ENCODE assay signal across 20 cellular contexts in the genomic region with DNA sequence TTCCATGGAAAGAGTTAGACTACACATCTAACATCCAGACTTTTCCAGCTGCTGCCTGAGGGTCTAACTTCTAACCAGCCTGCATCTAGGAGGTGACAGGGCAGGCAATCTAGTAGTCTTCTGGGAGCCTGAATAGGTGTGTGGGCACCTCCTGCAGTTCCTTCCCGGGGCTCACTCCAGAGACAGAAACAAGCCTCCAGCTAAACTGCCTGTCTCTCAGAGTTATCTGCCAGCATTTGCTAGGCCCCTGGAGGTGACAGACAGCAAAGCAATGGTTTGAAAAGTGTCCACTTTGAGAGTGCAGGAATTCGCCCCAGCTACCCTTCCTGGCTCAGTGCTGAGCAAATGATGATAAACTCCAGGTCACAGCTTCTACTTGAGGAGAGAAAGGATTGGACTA.
DNase-seq lines count a peak whose midpoint lies in the region; ATAC-seq and TF ChIP-seq lines count a peak whose summit lies in the region.
"Had no signal": no experiment of that assay in that cellular context is flagged by ENCODE, and none has a peak within 500 bp of the region (broad histone marks: within the 10 kb centered on the region; RNA-seq: fewer than 3 reads in every experiment).

No MANE protein-coding gene starts in this region.

- H3K4me1 Mint-ChIP-seq in endodermal cell, result peaks cover 6% of the 10 kb centered on the region
- H3K4me1 Mint-ChIP-seq: B cell had no signal

- no peak overlapping the region for H2BK120ac ChIP-seq in mesendoderm (ENCODE audit: low read depth, low read length)

- no peak overlapping the region for H3K23ac ChIP-seq in mesendoderm (ENCODE audit: low read length)

- no peak for ATAC-seq in left cardiac atrium
- ATAC-seq: A549; CD8-positive, alpha-beta T cell; GM12878 had no signal

- no peaks in the 10 kb centered on the region for H3K4me1 ChIP-seq in cardiac muscle cell (ENCODE audit: low read depth)
- H3K4me1 ChIP-seq in endodermal cell (ENCODE audit: control insufficient read depth, insufficient read depth, low read length), result no peaks in the 10 kb centered on the region
- no peaks in the 10 kb centered on the region for H3K4me1 ChIP-seq in mesendoderm (ENCODE audit: control insufficient read depth, low read depth, low read length)
- no peaks in the 10 kb centered on the region for H3K4me1 ChIP-seq in effector memory CD4-positive, alpha-beta T cell (ENCODE audit: control insufficient read depth, insufficient read depth, low read length, poor library complexity, severe bottlenecking)
- H3K4me1 ChIP-seq: A549; BLaER1 treated with 17β-estradiol and CSF1 and Interleukin-3, amounts not matched to agents 10 nM and 100 nM; Caco-2 had no signal

- H3K9me3 ChIP-seq in cardiac muscle cell (ENCODE audit: low read depth) (no peaks in the 10 kb centered on the region), endodermal cell (ENCODE audit: control insufficient read depth, low read length) (peaks cover 16% of the 10 kb centered on the region)
- no peaks in the 10 kb centered on the region for H3K9me3 ChIP-seq in effector memory CD4-positive, alpha-beta T cell (ENCODE audit: control insufficient read depth, low read length)
- H3K9me3 ChIP-seq: A549, Caco-2 had no signal

- no peaks in the 10 kb centered on the region for H3K79me1 ChIP-seq in mesendoderm (ENCODE audit: low read length)

- peak overlapping the region; percentile 44 for H3K27ac Mint-ChIP-seq in endodermal cell
- H3K27ac Mint-ChIP-seq: B cell; CD4-positive, alpha-beta T cell; CD8-positive, alpha-beta T cell had no signal

- H3K4ac ChIP-seq in mesendoderm (ENCODE audit: low read depth, low read length), result no peak overlapping the region

- H3K27me3 Mint-ChIP-seq in endodermal cell (ENCODE audit: insufficient read depth), result no peaks in the 10 kb centered on the region

- TF ChIP-seq CTCF in cardiac muscle cell (IDR thresholded peaks at IDR 0.05; ENCODE audit: low read depth, low read length) (no peak), endodermal cell (conservative IDR thresholded peaks at IDR 0.05) (peak; percentile 36)

- no peak overlapping the region for H4K5ac ChIP-seq in mesendoderm (ENCODE audit: low read length)

- no peaks in the 10 kb centered on the region for H3K79me2 ChIP-seq in mesendoderm (ENCODE audit: control insufficient read depth, insufficient read depth, low read length)

- no peak overlapping the region for H3K18ac ChIP-seq in mesendoderm (ENCODE audit: low read length)

- H3K9me3 Mint-ChIP-seq in endodermal cell, result peaks cover 44% of the 10 kb centered on the region

- intact Hi-C loops in left cardiac atrium (cut with DNase I), result no loop called here

- DNase-seq in cardiac muscle cell (ENCODE audit: low read depth in 1 of 2, low spot score in 1 of 2) (peak in 1 of 2 donors; percentile 34), left cardiac atrium (no peak), ELF-1 (ENCODE audit: low read depth, low spot score) (peak; percentile 28), endodermal cell (peak; percentile 57), mesendoderm (peak; percentile 60), HUDEP-2 (lab: John Stamatoyannopoulos, UW; ENCODE audit: unreplicated experiment in 76 of 76) (no peak)
- no peak for DNase-seq in effector memory CD4-positive, alpha-beta T cell
- DNase-seq: AML-193; Caco-2; Calu3; CD4-positive, alpha-beta T cell; CD8-positive, alpha-beta T cell; DMS79 treated with DMSO at 0.1 percent for 48 hours; GDM1 had no signal

- no peaks in the 10 kb centered on the region for H3K27me3 ChIP-seq in cardiac muscle cell
- no peaks in the 10 kb centered on the region for H3K27me3 ChIP-seq in endodermal cell (ENCODE audit: control insufficient read depth, insufficient read depth, low read length, poor library complexity, severe bottlenecking)
- no peaks in the 10 kb centered on the region for H3K27me3 ChIP-seq in mesendoderm (ENCODE audit: insufficient read depth, low read length, poor library complexity)
- H3K27me3 ChIP-seq in effector memory CD4-positive, alpha-beta T cell (replicated peaks; ENCODE audit: control insufficient read depth, insufficient read depth, low read length, poor library complexity, severe bottlenecking), result peaks cover 3% of the 10 kb centered on the region
- H3K27me3 ChIP-seq: BLaER1 treated with 17β-estradiol and CSF1 and Interleukin-3, amounts not matched to agents 10 nM and 100 nM had no signal

- no peak overlapping the region for H3K4me3 Mint-ChIP-seq in endodermal cell
- H3K4me3 Mint-ChIP-seq: B cell; CD4-positive, alpha-beta T cell; CD8-positive, alpha-beta T cell had no signal

- no peak overlapping the region for H3K56ac ChIP-seq in mesendoderm (ENCODE audit: low read length)

- H3K36me3 Mint-ChIP-seq in endodermal cell (ENCODE audit: low read depth), result peaks cover 42% of the 10 kb centered on the region
- H3K36me3 Mint-ChIP-seq: CD8-positive, alpha-beta T cell had no signal

- H3K36me3 ChIP-seq in cardiac muscle cell, result no peaks in the 10 kb centered on the region
- no peaks in the 10 kb centered on the region for H3K36me3 ChIP-seq in endodermal cell (ENCODE audit: control insufficient read depth, insufficient read depth, low read length)
- H3K36me3 ChIP-seq in mesendoderm (ENCODE audit: control insufficient read depth, insufficient read depth, low read length), result no peaks in the 10 kb centered on the region
- no peaks in the 10 kb centered on the region for H3K36me3 ChIP-seq in effector memory CD4-positive, alpha-beta T cell (ENCODE audit: control insufficient read depth, insufficient read depth, low read length)
- H3K36me3 ChIP-seq: BLaER1 treated with 17β-estradiol and CSF1 and Interleukin-3, amounts not matched to agents 10 nM and 100 nM had no signal

- no peak overlapping the region for H4K8ac ChIP-seq in mesendoderm (ENCODE audit: low read depth, low read length)

- no peak overlapping the region for H3K9ac ChIP-seq in endodermal cell (ENCODE audit: extremely low read depth, low read length, poor library complexity, severe bottlenecking)
- no peak overlapping the region for H3K9ac ChIP-seq in mesendoderm (ENCODE audit: low read length)
- H3K9ac ChIP-seq: BLaER1 treated with 17β-estradiol and CSF1 and Interleukin-3, amounts not matched to agents 10 nM and 100 nM had no signal

- no peak overlapping the region for H3K4me2 ChIP-seq in mesendoderm (ENCODE audit: low read length)
- H3K4me2 ChIP-seq: A549; BLaER1 treated with 17β-estradiol and CSF1 and Interleukin-3, amounts not matched to agents 10 nM and 100 nM had no signal

- H2BK15ac ChIP-seq in mesendoderm (replicated peaks; ENCODE audit: low read depth), result no peak overlapping the region

- 0 to 44% methylated on average over 1 to 2 of the region's 2 CpGs for WGBS in endodermal cell (ENCODE audit: insufficient coverage in 1 of 2, insufficient read length in 1 of 2), 2 experiments
- WGBS in mesendoderm (ENCODE audit: extremely low coverage, insufficient coverage, low lambda C conversion rate), result no CpG with 5 or more reads among the region's 2 CpGs

- H3K4me3 ChIP-seq in cardiac muscle cell (no peak overlapping the region), endodermal cell (ENCODE audit: low read length) (peak overlapping the region; percentile 62), mesendoderm (ENCODE audit: low read length) (no peak overlapping the region)
- no peak overlapping the region for H3K4me3 ChIP-seq in effector memory CD4-positive, alpha-beta T cell (ENCODE audit: insufficient read depth, low read depth, low read length, poor library complexity, severe bottlenecking)
- H3K4me3 ChIP-seq: A549; BLaER1 treated with 17β-estradiol and CSF1 and Interleukin-3, amounts not matched to agents 10 nM and 100 nM; GM12878 had no signal

- H2BK5ac ChIP-seq in mesendoderm (ENCODE audit: low read length), result no peak overlapping the region

- H2AK5ac ChIP-seq in mesendoderm (ENCODE audit: low read length), result no peak overlapping the region

- H3K27ac ChIP-seq in cardiac muscle cell, result peak overlapping the region; percentile 11
- H3K27ac ChIP-seq in endodermal cell (ENCODE audit: low read depth, low read length), result no peak overlapping the region
- no peak overlapping the region for H3K27ac ChIP-seq in mesendoderm (ENCODE audit: low read depth, low read length)
- H3K27ac ChIP-seq in effector memory CD4-positive, alpha-beta T cell (ENCODE audit: insufficient read depth, low read length, poor library complexity, severe bottlenecking), result no peak overlapping the region
- H3K27ac ChIP-seq: 22Rv1; A549; BLaER1 treated with 17β-estradiol and CSF1 and Interleukin-3, amounts not matched to agents 10 nM and 100 nM; C4-2B had no signal

Comparison
In these comparisons a context has a peak if more than half of its experiments do, and no peak if none do; other contexts are left out.
1. DNase-seq: peak in ELF-1 (single experiment), endodermal cell (single experiment) and mesendoderm (single experiment); none in left cardiac atrium (single experiment), HUDEP-2 (0 of 76) and effector memory CD4-positive, alpha-beta T cell (0 of 3).